1 cellular context compared by ENCODE assay signal in the genomic region with DNA sequence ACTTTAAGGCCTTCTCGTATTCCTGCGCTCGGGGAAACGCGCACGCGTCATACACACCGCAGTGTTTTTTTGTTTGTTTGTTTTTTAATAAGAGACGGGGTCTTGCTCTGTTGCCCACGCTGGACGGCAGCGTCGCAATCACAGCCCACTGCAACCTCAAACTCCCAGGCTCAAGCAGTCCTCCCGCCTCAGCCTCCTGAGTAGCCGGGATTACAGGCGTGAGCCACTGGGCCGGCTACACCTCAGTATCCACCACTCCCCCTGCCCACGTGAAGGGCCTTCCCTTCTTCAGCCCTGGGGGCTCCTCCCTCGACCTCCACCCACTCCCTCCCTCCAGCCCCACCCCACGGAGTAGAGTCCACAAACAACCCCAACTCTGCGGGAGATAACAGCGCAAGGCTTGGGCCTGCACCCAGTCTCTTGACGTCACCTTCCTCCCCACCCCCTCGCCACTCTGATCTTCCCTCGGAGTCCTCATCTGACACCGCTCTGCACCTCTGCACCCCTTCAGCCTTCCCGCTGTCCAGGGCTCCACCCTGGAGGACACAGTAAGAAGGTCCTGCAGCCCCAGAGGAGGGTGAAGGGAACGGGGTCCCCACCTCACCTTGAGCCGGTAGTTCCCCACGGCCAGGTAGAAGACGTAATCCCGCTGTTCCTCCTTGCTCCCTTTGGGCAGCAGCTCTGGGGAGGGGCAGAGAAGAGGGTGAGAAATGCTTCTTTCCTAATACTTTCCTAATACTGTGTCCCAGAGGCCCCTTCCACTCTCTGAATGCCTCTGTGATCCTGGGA.
TF ChIP-seq lines count a peak whose summit lies in the region.

No MANE protein-coding gene starts in this region.

TF ChIP-seq in K562, 482 proteins besides CTCF, POLR2A, EP300 and RAD21 (continued from another document and continues in another):
- TF ChIP-seq, protein P1, sequence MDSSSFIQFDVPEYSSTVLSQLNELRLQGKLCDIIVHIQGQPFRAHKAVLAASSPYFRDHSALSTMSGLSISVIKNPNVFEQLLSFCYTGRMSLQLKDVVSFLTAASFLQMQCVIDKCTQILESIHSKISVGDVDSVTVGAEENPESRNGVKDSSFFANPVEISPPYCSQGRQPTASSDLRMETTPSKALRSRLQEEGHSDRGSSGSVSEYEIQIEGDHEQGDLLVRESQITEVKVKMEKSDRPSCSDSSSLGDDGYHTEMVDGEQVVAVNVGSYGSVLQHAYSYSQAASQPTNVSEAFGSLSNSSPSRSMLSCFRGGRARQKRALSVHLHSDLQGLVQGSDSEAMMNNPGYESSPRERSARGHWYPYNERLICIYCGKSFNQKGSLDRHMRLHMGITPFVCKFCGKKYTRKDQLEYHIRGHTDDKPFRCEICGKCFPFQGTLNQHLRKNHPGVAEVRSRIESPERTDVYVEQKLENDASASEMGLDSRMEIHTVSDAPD (CRISPR knock-in tag; IDR thresholded peaks at IDR 0.05): no peak
- TF ChIP-seq CREM (IDR thresholded peaks at IDR 0.05; ENCODE audit: low read depth) (peak; percentile 94), RBBP5 (IDR thresholded peaks at IDR 0.05; ENCODE audit: borderline replicate concordance, insufficient read depth, low read length, poor library complexity, severe bottlenecking) (no peak), CBX1 (IDR thresholded peaks at IDR 0.05; ENCODE audit: low read depth) (no peak), ILK (tag; IDR thresholded peaks at IDR 0.05; ENCODE audit: borderline replicate concordance, low read depth) (no peak), NCOA6 (IDR thresholded peaks at IDR 0.05) (no peak), ZNF134 (CRISPR knock-in tag; conservative IDR thresholded peaks at IDR 0.05) (no peak), HMG20A (CRISPR knock-in tag; conservative IDR thresholded peaks at IDR 0.05) (no peak), MED1 (CRISPR knock-in tag; IDR thresholded peaks at IDR 0.05; ENCODE audit: borderline replicate concordance) (no peak), POLR2H (tag; IDR thresholded peaks at IDR 0.05; ENCODE audit: low read depth) (no peak), MTA1 (IDR thresholded peaks at IDR 0.05; ENCODE audit: borderline replicate concordance) (no peak), FOSL1 (tag; conservative IDR thresholded peaks at IDR 0.05) (no peak), TAF15 (IDR thresholded peaks at IDR 0.05; ENCODE audit: low read depth, low read length) (no peak), ZBTB1 (CRISPR knock-in tag; IDR thresholded peaks at IDR 0.05; ENCODE audit: borderline replicate concordance, low read depth) (no peak), HMG20B (CRISPR knock-in tag; IDR thresholded peaks at IDR 0.05) (no peak), SMC3 (conservative IDR thresholded peaks at IDR 0.05; ENCODE audit: insufficient read depth, low read depth, low read length) (no peak), GABPB2 (CRISPR knock-in tag; conservative IDR thresholded peaks at IDR 0.05) (no peak), ZNF431 (CRISPR knock-in tag; IDR thresholded peaks at IDR 0.05) (no peak), SIN3B (IDR thresholded peaks at IDR 0.05; ENCODE audit: low read depth) (no peak), ZNF232 (CRISPR knock-in tag; IDR thresholded peaks at IDR 0.05) (no peak), ZNF165 (CRISPR knock-in tag; IDR thresholded peaks at IDR 0.05; ENCODE audit: borderline replicate concordance) (no peak), HNRNPL (IDR thresholded peaks at IDR 0.05; ENCODE audit: low read depth, low read length) (no peak), ZNF589 (CRISPR knock-in tag; IDR thresholded peaks at IDR 0.05; ENCODE audit: low read depth) (no peak), KLF13 (tag; IDR thresholded peaks at IDR 0.05; ENCODE audit: borderline replicate concordance, low read depth) (no peak), ZBTB7A (IDR thresholded peaks at IDR 0.05; ENCODE audit: borderline replicate concordance, control insufficient read depth, low read depth, low read length) (peak; percentile 66; the same call in 1 of the 2 replicates), KLF6 (CRISPR knock-in tag; IDR thresholded peaks at IDR 0.05; ENCODE audit: borderline replicate concordance) (no peak), ZNF696 (CRISPR knock-in tag; conservative IDR thresholded peaks at IDR 0.05) (no peak), HMGN3 (IDR thresholded peaks at IDR 0.05; ENCODE audit: borderline replicate concordance, extremely low read depth, insufficient read length, low read depth, low read length) (peak; percentile 42), BRCA1 (IDR thresholded peaks at IDR 0.05) (no peak), BRCA1 (CRISPR knock-in tag; IDR thresholded peaks at IDR 0.05) (no peak), FUS (optimal IDR thresholded peaks at IDR 0.05; ENCODE audit: low read depth, low read length) (no peak), PTTG1 (tag; IDR thresholded peaks at IDR 0.05; ENCODE audit: low read depth) (no peak), TEAD1 (CRISPR knock-in tag; IDR thresholded peaks at IDR 0.05) (no peak), MAFF (IDR thresholded peaks at IDR 0.05; ENCODE audit: low read length) (no peak), ZNF347 (CRISPR knock-in tag; IDR thresholded peaks at IDR 0.05; ENCODE audit: low read depth) (no peak), ZNF239 (CRISPR knock-in tag; IDR thresholded peaks at IDR 0.05) (no peak), FOXK1 (CRISPR knock-in tag; IDR thresholded peaks at IDR 0.05; ENCODE audit: borderline replicate concordance) (no peak), HNRNPLL (IDR thresholded peaks at IDR 0.05; ENCODE audit: low read depth, low read length, poor library complexity, severe bottlenecking) (no peak), THRAP3 (IDR thresholded peaks at IDR 0.05; ENCODE audit: borderline replicate concordance) (no peak), FOXP1 (CRISPR knock-in tag; IDR thresholded peaks at IDR 0.05) (no peak), MIER1 (IDR thresholded peaks at IDR 0.05; ENCODE audit: low read depth) (no peak), EP400 (IDR thresholded peaks at IDR 0.05) (no peak), TCF3 (CRISPR knock-in tag; IDR thresholded peaks at IDR 0.05) (no peak), FOXK2 (conservative IDR thresholded peaks at IDR 0.05 in 1 of 2, IDR thresholded peaks at IDR 0.05 in 1 of 2; ENCODE audit: low read depth in 2 of 2) (peak in 1 of 2 experiments; percentile 42; a peak in 1 of 4 replicates), HNRNPK (IDR thresholded peaks at IDR 0.05; ENCODE audit: low read depth, low read length, poor library complexity, severe bottlenecking) (no peak), SNRNP70 (optimal IDR thresholded peaks at IDR 0.05; ENCODE audit: low read depth, low read length) (no peak), ZNF57 (CRISPR knock-in tag; IDR thresholded peaks at IDR 0.05) (no peak)
- TF ChIP-seq, protein P2, sequence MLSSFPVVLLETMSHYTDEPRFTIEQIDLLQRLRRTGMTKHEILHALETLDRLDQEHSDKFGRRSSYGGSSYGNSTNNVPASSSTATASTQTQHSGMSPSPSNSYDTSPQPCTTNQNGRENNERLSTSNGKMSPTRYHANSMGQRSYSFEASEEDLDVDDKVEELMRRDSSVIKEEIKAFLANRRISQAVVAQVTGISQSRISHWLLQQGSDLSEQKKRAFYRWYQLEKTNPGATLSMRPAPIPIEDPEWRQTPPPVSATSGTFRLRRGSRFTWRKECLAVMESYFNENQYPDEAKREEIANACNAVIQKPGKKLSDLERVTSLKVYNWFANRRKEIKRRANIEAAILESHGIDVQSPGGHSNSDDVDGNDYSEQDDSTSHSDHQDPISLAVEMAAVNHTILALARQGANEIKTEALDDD (IDR thresholded peaks at IDR 0.05): no peak
- TF ChIP-seq, protein P3, sequence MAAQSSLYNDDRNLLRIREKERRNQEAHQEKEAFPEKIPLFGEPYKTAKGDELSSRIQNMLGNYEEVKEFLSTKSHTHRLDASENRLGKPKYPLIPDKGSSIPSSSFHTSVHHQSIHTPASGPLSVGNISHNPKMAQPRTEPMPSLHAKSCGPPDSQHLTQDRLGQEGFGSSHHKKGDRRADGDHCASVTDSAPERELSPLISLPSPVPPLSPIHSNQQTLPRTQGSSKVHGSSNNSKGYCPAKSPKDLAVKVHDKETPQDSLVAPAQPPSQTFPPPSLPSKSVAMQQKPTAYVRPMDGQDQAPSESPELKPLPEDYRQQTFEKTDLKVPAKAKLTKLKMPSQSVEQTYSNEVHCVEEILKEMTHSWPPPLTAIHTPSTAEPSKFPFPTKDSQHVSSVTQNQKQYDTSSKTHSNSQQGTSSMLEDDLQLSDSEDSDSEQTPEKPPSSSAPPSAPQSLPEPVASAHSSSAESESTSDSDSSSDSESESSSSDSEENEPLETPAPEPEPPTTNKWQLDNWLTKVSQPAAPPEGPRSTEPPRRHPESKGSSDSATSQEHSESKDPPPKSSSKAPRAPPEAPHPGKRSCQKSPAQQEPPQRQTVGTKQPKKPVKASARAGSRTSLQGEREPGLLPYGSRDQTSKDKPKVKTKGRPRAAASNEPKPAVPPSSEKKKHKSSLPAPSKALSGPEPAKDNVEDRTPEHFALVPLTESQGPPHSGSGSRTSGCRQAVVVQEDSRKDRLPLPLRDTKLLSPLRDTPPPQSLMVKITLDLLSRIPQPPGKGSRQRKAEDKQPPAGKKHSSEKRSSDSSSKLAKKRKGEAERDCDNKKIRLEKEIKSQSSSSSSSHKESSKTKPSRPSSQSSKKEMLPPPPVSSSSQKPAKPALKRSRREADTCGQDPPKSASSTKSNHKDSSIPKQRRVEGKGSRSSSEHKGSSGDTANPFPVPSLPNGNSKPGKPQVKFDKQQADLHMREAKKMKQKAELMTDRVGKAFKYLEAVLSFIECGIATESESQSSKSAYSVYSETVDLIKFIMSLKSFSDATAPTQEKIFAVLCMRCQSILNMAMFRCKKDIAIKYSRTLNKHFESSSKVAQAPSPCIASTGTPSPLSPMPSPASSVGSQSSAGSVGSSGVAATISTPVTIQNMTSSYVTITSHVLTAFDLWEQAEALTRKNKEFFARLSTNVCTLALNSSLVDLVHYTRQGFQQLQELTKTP (IDR thresholded peaks at IDR 0.05; ENCODE audit: low read depth in 1 of 2, partially characterized antibody in 2 of 2): no peak
- TF ChIP-seq, protein P4, sequence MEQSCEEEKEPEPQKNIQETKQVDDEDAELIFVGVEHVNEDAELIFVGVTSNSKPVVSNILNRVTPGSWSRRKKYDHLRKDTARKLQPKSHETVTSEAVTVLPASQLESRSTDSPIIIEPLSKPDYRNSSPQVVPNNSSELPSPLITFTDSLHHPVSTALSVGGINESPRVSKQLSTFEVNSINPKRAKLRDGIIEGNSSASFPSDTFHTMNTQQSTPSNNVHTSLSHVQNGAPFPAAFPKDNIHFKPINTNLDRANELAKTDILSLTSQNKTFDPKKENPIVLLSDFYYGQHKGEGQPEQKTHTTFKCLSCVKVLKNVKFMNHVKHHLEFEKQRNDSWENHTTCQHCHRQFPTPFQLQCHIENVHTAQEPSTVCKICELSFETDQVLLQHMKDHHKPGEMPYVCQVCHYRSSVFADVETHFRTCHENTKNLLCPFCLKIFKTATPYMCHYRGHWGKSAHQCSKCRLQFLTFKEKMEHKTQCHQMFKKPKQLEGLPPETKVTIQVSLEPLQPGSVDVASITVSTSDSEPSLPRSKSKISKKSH (CRISPR knock-in tag; IDR thresholded peaks at IDR 0.05): no peak
- TF ChIP-seq, protein P5, sequence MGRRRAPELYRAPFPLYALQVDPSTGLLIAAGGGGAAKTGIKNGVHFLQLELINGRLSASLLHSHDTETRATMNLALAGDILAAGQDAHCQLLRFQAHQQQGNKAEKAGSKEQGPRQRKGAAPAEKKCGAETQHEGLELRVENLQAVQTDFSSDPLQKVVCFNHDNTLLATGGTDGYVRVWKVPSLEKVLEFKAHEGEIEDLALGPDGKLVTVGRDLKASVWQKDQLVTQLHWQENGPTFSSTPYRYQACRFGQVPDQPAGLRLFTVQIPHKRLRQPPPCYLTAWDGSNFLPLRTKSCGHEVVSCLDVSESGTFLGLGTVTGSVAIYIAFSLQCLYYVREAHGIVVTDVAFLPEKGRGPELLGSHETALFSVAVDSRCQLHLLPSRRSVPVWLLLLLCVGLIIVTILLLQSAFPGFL (CRISPR knock-in tag; IDR thresholded peaks at IDR 0.05): no peak
- TF ChIP-seq, protein P6, sequence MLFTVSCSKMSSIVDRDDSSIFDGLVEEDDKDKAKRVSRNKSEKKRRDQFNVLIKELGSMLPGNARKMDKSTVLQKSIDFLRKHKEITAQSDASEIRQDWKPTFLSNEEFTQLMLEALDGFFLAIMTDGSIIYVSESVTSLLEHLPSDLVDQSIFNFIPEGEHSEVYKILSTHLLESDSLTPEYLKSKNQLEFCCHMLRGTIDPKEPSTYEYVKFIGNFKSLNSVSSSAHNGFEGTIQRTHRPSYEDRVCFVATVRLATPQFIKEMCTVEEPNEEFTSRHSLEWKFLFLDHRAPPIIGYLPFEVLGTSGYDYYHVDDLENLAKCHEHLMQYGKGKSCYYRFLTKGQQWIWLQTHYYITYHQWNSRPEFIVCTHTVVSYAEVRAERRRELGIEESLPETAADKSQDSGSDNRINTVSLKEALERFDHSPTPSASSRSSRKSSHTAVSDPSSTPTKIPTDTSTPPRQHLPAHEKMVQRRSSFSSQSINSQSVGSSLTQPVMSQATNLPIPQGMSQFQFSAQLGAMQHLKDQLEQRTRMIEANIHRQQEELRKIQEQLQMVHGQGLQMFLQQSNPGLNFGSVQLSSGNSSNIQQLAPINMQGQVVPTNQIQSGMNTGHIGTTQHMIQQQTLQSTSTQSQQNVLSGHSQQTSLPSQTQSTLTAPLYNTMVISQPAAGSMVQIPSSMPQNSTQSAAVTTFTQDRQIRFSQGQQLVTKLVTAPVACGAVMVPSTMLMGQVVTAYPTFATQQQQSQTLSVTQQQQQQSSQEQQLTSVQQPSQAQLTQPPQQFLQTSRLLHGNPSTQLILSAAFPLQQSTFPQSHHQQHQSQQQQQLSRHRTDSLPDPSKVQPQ (CRISPR knock-in tag; IDR thresholded peaks at IDR 0.05; ENCODE audit: borderline replicate concordance): no peak
- TF ChIP-seq, protein P7, sequence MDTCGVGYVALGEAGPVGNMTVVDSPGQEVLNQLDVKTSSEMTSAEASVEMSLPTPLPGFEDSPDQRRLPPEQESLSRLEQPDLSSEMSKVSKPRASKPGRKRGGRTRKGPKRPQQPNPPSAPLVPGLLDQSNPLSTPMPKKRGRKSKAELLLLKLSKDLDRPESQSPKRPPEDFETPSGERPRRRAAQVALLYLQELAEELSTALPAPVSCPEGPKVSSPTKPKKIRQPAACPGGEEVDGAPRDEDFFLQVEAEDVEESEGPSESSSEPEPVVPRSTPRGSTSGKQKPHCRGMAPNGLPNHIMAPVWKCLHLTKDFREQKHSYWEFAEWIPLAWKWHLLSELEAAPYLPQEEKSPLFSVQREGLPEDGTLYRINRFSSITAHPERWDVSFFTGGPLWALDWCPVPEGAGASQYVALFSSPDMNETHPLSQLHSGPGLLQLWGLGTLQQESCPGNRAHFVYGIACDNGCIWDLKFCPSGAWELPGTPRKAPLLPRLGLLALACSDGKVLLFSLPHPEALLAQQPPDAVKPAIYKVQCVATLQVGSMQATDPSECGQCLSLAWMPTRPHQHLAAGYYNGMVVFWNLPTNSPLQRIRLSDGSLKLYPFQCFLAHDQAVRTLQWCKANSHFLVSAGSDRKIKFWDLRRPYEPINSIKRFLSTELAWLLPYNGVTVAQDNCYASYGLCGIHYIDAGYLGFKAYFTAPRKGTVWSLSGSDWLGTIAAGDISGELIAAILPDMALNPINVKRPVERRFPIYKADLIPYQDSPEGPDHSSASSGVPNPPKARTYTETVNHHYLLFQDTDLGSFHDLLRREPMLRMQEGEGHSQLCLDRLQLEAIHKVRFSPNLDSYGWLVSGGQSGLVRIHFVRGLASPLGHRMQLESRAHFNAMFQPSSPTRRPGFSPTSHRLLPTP (IDR thresholded peaks at IDR 0.05; ENCODE audit: borderline replicate concordance, extremely low read depth, insufficient read length): no peak
- TF ChIP-seq, protein P8, sequence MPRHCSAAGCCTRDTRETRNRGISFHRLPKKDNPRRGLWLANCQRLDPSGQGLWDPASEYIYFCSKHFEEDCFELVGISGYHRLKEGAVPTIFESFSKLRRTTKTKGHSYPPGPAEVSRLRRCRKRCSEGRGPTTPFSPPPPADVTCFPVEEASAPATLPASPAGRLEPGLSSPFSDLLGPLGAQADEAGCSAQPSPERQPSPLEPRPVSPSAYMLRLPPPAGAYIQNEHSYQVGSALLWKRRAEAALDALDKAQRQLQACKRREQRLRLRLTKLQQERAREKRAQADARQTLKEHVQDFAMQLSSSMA (CRISPR knock-in tag; IDR thresholded peaks at IDR 0.05): no peak
